ENCODE assay signal across 19 cellular contexts in the genomic region with DNA sequence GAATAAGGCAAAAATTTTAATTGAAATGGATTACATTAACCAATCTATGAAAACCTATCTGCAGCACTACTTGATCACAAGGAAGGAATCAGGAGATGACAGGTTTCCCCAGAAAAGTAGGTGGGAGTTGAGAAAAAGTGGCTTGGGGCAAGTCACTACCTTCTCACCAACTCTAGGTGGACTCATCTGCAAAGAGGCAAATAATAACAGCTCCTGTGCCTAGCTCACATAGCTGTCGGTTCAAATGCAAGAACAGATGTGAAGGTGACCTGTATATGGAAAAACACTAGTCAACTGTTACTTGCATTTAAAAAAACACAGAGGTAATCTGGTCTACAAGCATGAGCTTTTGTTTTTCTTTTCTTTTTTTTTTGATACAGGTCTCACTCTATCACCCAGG.
DNase-seq lines count a peak whose midpoint lies in the region; ATAC-seq and TF ChIP-seq lines count a peak whose summit lies in the region.
"Had no signal": no experiment of that assay in that cellular context is flagged by ENCODE, and none has a peak within 500 bp of the region (broad histone marks: within the 10 kb centered on the region; RNA-seq: fewer than 3 reads in every experiment).

No MANE protein-coding gene starts in this region.

- TF ChIP-seq CTCF in GM06990 (IDR thresholded peaks at IDR 0.05; ENCODE audit: insufficient read depth, low read length, poor library complexity, severe bottlenecking) (peak; percentile 10), fibroblast of the aortic adventitia (IDR thresholded peaks at IDR 0.05; ENCODE audit: insufficient read depth, low read length) (peak; percentile 10)

- no peaks in the 10 kb centered on the region; the same call in 1 of the 2 replicates for H3K27me3 ChIP-seq in GM06990 (replicated peaks; ENCODE audit: control insufficient read depth, insufficient read depth, low read length)
- H3K27me3 ChIP-seq in H7 (ENCODE audit: control insufficient read depth, insufficient read depth, low read length): no peaks in the 10 kb centered on the region
- H3K27me3 ChIP-seq: BLaER1, thyroid gland had no signal

- ATAC-seq in HG03520 (IDR thresholded peaks at IDR 0.05; ENCODE audit: unreplicated experiment) (no peak), GM21576 (IDR thresholded peaks at IDR 0.05; ENCODE audit: unreplicated experiment) (no peak)
- ATAC-seq: natural killer cell; stimulated activated naive B cell treated with anti-CD40 and anti-IgM and Interleukin-4, amounts not matched to agents 10 μg/mL and 1 μg/mL and 100 μg/mL, for 72 hours had no signal

- H3K4me3 ChIP-seq in GM06990 (replicated peaks; ENCODE audit: low read depth, low read length) (no peak overlapping the region), H7 (ENCODE audit: insufficient read depth, low read depth, low read length) (no peak overlapping the region), fibroblast of the aortic adventitia (ENCODE audit: low read depth, low read length) (no peak overlapping the region)
- H3K4me3 ChIP-seq: BLaER1, thyroid gland had no signal

- DNase-seq in GM06990 (ENCODE audit: extremely low read depth, insufficient read length): no peak
- DNase-seq in H7: peak; percentile 35
- DNase-seq in RKO (ENCODE audit: low spot score): peak; percentile 12
- no peak for DNase-seq in fibroblast of the aortic adventitia (ENCODE audit: low read depth)
- DNase-seq in stimulated activated CD4-positive, alpha-beta T cell treated with anti-CD3 and anti-CD28 coated beads, Interleukin-1b, Interleukin-23, amount 100 ng/mL, for 48 hours: no peak
- DNase-seq: activated CD4-positive, alpha-beta T cell treated with anti-CD3 and anti-CD28 coated beads, Interleukin-2, amount 50 U/mL, for 4 hours; activated naive CD4-positive, alpha-beta T cell treated with Interleukin-2 at 50 U/mL for 16 hours; activated T-cell treated with anti-CD3 and anti-CD28 coated beads for 4 hours; cortex of kidney; DMS153; natural killer cell; NCI-H2029; NCI-H524 treated with DMSO at 0.1 percent for 48 hours; stimulated activated CD4-positive, alpha-beta T cell treated with anti-CD3 and anti-CD28 coated beads, Interleukin-12 subunit alpha, Interleukin-12 subunit beta, amount 100 ng/mL, for 4 hours; stimulated activated naive B cell treated with anti-CD40 and anti-IgM and Interleukin-4, amounts not matched to agents 10 μg/mL and 1 μg/mL and 100 μg/mL, for 72 hours; thyroid gland had no signal

- H3K36me3 ChIP-seq in GM06990 (ENCODE audit: control insufficient read depth, insufficient read depth, low read length): no peaks in the 10 kb centered on the region
- H3K36me3 ChIP-seq in H7 (replicated peaks; ENCODE audit: control insufficient read depth, insufficient read depth, low read length): no peaks in the 10 kb centered on the region
- H3K36me3 ChIP-seq: thyroid gland had no signal

Comparison
In these comparisons a context has a peak if more than half of its experiments do, and no peak if none do; other contexts are left out.
1. DNase-seq: peak in H7 (single experiment) and RKO (single experiment); none in GM06990 (single experiment), fibroblast of the aortic adventitia (single experiment) and stimulated activated CD4-positive, alpha-beta T cell treated with anti-CD3 and anti-CD28 coated beads, Interleukin-1b, Interleukin-23, amount 100 ng/mL, for 48 hours (single experiment).